24 cellular contexts compared by ENCODE assay signal in the genomic region with DNA sequence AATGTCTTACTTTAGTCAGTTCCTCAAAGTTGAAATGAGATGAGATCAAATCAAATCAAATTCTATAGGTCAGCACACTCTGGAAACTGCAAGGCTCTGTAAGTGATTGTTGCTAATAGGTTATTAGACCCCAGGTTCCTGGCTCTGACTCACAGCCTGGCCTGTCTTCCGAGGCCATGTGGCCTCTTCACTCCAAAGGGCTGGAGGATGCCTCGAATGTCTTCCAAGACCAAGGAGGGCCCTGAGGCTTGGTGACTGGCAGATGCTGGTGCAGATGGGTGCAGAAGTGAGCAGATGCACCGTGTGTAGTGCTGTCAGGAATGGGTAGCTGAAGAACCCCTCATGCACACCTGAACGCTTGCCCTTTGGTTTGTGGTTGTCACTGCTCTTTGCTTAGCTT.
DNase-seq lines count a peak whose midpoint lies in the region; ATAC-seq and TF ChIP-seq lines count a peak whose summit lies in the region.
"Had no signal": no experiment of that assay in that cellular context is flagged by ENCODE, and none has a peak within 500 bp of the region (broad histone marks: within the 10 kb centered on the region; RNA-seq: fewer than 3 reads in every experiment).

No MANE protein-coding gene starts in this region.

- no peaks in the 10 kb centered on the region for H4K20me1 ChIP-seq in OCI-LY7 (ENCODE audit: insufficient read depth, low read length)

- H3K27me3 ChIP-seq in trophoblast cell (ENCODE audit: insufficient read depth, low read length) = no peaks in the 10 kb centered on the region

- no peak overlapping the region for H3K18ac ChIP-seq in trophoblast cell (ENCODE audit: low read length)

- H3K79me2 ChIP-seq in OCI-LY7 (ENCODE audit: insufficient read depth, low read depth, low read length) (no peaks in the 10 kb centered on the region), trophoblast cell (ENCODE audit: control insufficient read depth, insufficient read depth, low read length, poor library complexity) (no peaks in the 10 kb centered on the region)

- WGBS in trophoblast cell (ENCODE audit: extremely low coverage, insufficient coverage, insufficient read length) = no CpG with 5 or more reads among the region's 4 CpGs

- peak overlapping the region; percentile 61 for H3K4me2 ChIP-seq in OCI-LY7 (ENCODE audit: low read length)
- no peak overlapping the region for H3K4me2 ChIP-seq in trophoblast cell (ENCODE audit: low read length)

- intact Hi-C loops in OCI-LY7 (cut with micrococcal nuclease; ENCODE audit: unreplicated experiment) = no loop called here

- no peak overlapping the region for H3K14ac ChIP-seq in trophoblast cell (ENCODE audit: low read length)

- CTCF ChIA-PET in OCI-LY7 (lab: Charles Lee; ENCODE audit: unreplicated experiment) = interaction anchor here (1.4 kb wide), 1 partner anchor 260 kb away, joined by 4 read pairs; no protein-coding TSS in a partner anchor

- no peak overlapping the region for H3K4ac ChIP-seq in trophoblast cell (ENCODE audit: low read depth, low read length)

- H4K91ac ChIP-seq in trophoblast cell (ENCODE audit: low read depth, low read length) = no peak overlapping the region

- TF ChIP-seq POLR2A in GM18505 (IDR thresholded peaks at IDR 0.05; ENCODE audit: borderline replicate concordance, extremely low read depth, insufficient read depth, insufficient read length) = no peak

- H3K36me3 ChIP-seq in OCI-LY7 (ENCODE audit: insufficient read depth, low read length) = no peaks in the 10 kb centered on the region
- H3K36me3 ChIP-seq in trophoblast cell (ENCODE audit: control insufficient read depth in 1 of 2, insufficient read depth in 2 of 2, low read length in 2 of 2) = no peaks in the 10 kb centered on the region
- H3K36me3 ChIP-seq: HAP-1 had no signal

- TF ChIP-seq CTCF in OCI-LY7 (conservative IDR thresholded peaks at IDR 0.05; ENCODE audit: low read length) (no peak), foreskin fibroblast (IDR thresholded peaks at IDR 0.05; ENCODE audit: low read depth, low read length) (no peak)

- H2BK5ac ChIP-seq in trophoblast cell (ENCODE audit: low read depth, low read length, poor library complexity) = no peak overlapping the region

- no peaks in the 10 kb centered on the region for H3K9me3 ChIP-seq in OCI-LY7 (ENCODE audit: low read length)
- H3K9me3 ChIP-seq in trophoblast cell (ENCODE audit: insufficient read depth, low read depth, low read length) = no peaks in the 10 kb centered on the region
- H3K9me3 ChIP-seq: HAP-1 had no signal

- peaks cover 2% of the 10 kb centered on the region for H3K79me1 ChIP-seq in trophoblast cell (ENCODE audit: low read length)

- H2AK5ac ChIP-seq in trophoblast cell (ENCODE audit: low read length) = no peak overlapping the region

- ATAC-seq in GM18505 (IDR thresholded peaks at IDR 0.05; ENCODE audit: unreplicated experiment) = no peak
- ATAC-seq: K562, SK-N-SH treated with all-trans-retinoic acid at 6 μM for 48 hours, T-helper 17 cell had no signal

- no peaks in the 10 kb centered on the region for H3K9me2 ChIP-seq in OCI-LY7 (ENCODE audit: insufficient read depth, low read length)

- peaks cover 65% of the 10 kb centered on the region for H3K4me1 ChIP-seq in OCI-LY7 (ENCODE audit: insufficient read depth, low read length, poor library complexity, severe bottlenecking)
- H3K4me1 ChIP-seq in trophoblast cell (ENCODE audit: control insufficient read depth in 1 of 2, insufficient read depth in 2 of 2, low read length in 2 of 2) = peaks cover 13 to 16% of the 10 kb centered on the region in 2 experiments

- no peak overlapping the region for H3K4me3 ChIP-seq in OCI-LY7 (ENCODE audit: low read depth, low read length, poor library complexity, severe bottlenecking)
- H3K4me3 ChIP-seq in trophoblast cell (ENCODE audit: low read depth, low read length) = no peak overlapping the region
- H3K4me3 ChIP-seq in foreskin fibroblast (ENCODE audit: low read depth in 1 of 2, low read length in 2 of 2) = no peak overlapping the region
- H3K4me3 ChIP-seq: GM23248, HAP-1, K562 had no signal

- H2BK12ac ChIP-seq in trophoblast cell (ENCODE audit: low read length) = no peak overlapping the region

- POLR2A ChIA-PET in OCI-LY7 (lab: Charles Lee) = interaction anchor here (0.8 to 1.1 kb wide), 4 partner anchors 30 to 103 kb away, joined by 3 to 4 read pairs (median 3); no protein-coding TSS in a partner anchor

- H3K23ac ChIP-seq in trophoblast cell (ENCODE audit: low read length) = no peak overlapping the region

- no peak overlapping the region for H4K12ac ChIP-seq in trophoblast cell (ENCODE audit: low read depth, low read length)

- peak overlapping the region; percentile 75; the same call in 1 of the 2 replicates for H2AFZ ChIP-seq in OCI-LY7 (ENCODE audit: low read length)
- no peak overlapping the region for H2AFZ ChIP-seq in trophoblast cell (ENCODE audit: insufficient read depth, low read length, poor library complexity)
- H2AFZ ChIP-seq: GM23248 had no signal

- DNase-seq in DMS79 treated with DMSO at 0.1 percent for 48 hours (lab: John Stamatoyannopoulos, UW) (peak; percentile 17), DMS79 (lab: John Stamatoyannopoulos, UW) (no peak), NCI-H1048 (lab: John Stamatoyannopoulos, UW) (peak; percentile 58), OCI-LY7 (ENCODE audit: low spot score) (peak; percentile 35), trophoblast cell (peak; percentile 48 to 70), foreskin fibroblast (no peak)
- no peak for DNase-seq in activated naive CD4-positive, alpha-beta T cell treated with Interleukin-2 at 50 U/mL for 16 hours
- DNase-seq: 8988T; C1 segment of cervical spinal cord; CD4-positive, alpha-beta memory T cell; COR-L47; DND-41; GM23248; HFFc6; NCI-H1694; NCI-H2029 treated with DMSO at 0.1 percent for 48 hours; NCI-H345; NCI-H510A treated with DMSO at 0.1 percent for 48 hours; SIG-M5; T-helper 17 cell had no signal

- H3K27ac ChIP-seq in OCI-LY7 (ENCODE audit: low read depth, low read length, poor library complexity, severe bottlenecking) = peak overlapping the region; percentile 45
- H3K27ac ChIP-seq in trophoblast cell (ENCODE audit: low read depth, low read length) = no peak overlapping the region
- H3K27ac ChIP-seq: GM23248 had no signal

- H4K8ac ChIP-seq in trophoblast cell (ENCODE audit: low read depth, low read length) = no peak overlapping the region

- H3K9ac ChIP-seq in trophoblast cell (ENCODE audit: low read length) = no peak overlapping the region
- H3K9ac ChIP-seq: GM23248 had no signal

- no TSS peak for BruUV-seq in OCI-LY7 (replicated peaks; lab: Mats Ljungman, UMichigan)

- H2BK120ac ChIP-seq in trophoblast cell (ENCODE audit: insufficient read depth, low read length, poor library complexity) = no peak overlapping the region

Comparison
In these comparisons a context has a peak if more than half of its experiments do, and no peak if none do; other contexts are left out.
1. DNase-seq: peak in DMS79 treated with DMSO at 0.1 percent for 48 hours (single experiment), NCI-H1048 (single experiment), OCI-LY7 (single experiment) and trophoblast cell (2 of 2); none in DMS79 (single experiment), foreskin fibroblast (0 of 2) and activated naive CD4-positive, alpha-beta T cell treated with Interleukin-2 at 50 U/mL for 16 hours (single experiment).